Comparison of ENCODE assay signal across 1 cellular context in genomic region chr3:148903022-148903442, GRCh38.
TF ChIP-seq lines count a peak whose summit lies in the region.

No MANE protein-coding gene starts in this region.

TF ChIP-seq in IMR-90, 13 proteins besides CTCF, POLR2A, EP300 and RAD21 (continued from another document):
- TF ChIP-seq ELK1 (IDR thresholded peaks at IDR 0.05; ENCODE audit: borderline replicate concordance, low read depth, low read length) (no peak), NFE2L2 (IDR thresholded peaks at IDR 0.05; ENCODE audit: low read depth, low read length) (no peak), SMC3 (IDR thresholded peaks at IDR 0.05; ENCODE audit: low read depth, low read length) (no peak), RFX5 (IDR thresholded peaks at IDR 0.05; ENCODE audit: low read depth, low read length) (no peak), BHLHE40 (IDR thresholded peaks at IDR 0.05; ENCODE audit: low read depth, low read length) (no peak)
TF ChIP-seq in IMR-90: peak in this region for 0.
